1 cellular context compared by ENCODE assay signal in genomic region chr1:206851611-206852010, GRCh38.
A peak's percentile ranks its signal among the peaks of the same experiment; 100 is the strongest.
TF ChIP-seq lines count a peak whose summit lies in the region.

No MANE protein-coding gene starts in this region.

TF ChIP-seq in IMR-90, 13 proteins besides CTCF, POLR2A, EP300 and RAD21 (continued from another document):
- TF ChIP-seq RCOR1 (IDR thresholded peaks at IDR 0.05; ENCODE audit: insufficient replicate concordance, low read length): no peak
- TF ChIP-seq BHLHE40 (IDR thresholded peaks at IDR 0.05; ENCODE audit: low read depth, low read length): no peak
- TF ChIP-seq CEBPB (IDR thresholded peaks at IDR 0.05; ENCODE audit: low read depth, low read length): peak; percentile 79
